In the genomic region with DNA sequence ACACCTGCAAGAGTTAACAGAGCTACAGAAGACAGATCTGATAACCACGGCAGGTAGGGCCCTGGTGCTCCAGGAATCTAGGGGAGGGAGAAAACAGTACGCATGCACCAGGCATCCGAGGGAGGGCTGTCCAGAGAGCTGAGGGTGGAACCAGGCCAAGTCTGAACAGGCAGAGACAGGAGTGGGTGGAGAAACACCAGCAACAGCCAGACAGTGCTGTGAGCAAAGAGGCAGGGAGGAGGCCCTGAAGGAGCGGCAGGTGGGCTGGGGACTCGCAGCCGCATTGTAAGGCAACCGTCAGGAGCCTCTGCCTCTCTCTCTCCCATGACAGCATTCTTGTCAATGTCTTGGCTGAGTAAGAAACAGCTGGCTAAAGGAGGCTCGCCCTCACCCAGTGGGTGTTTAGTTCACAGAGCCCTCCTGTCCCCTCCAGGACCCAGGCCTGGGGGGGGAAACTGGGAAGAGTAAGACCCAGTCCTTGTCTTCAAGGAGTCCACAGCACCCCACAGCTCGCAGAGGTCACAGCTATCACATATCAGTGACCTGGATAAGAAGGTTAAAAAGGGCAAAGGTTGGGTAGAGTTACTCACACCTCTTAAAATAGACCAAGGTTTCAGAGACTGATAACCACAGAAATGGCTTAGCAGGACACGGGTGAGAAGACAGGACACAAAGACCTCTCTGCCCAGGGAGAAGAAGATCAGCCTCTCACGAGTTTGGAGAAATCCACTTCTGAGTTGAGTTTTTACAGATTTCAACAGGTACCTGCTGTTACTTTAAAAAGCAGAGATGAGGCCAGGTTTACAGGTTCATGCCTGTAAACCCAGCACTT, we compare ENCODE assay signal across 8 cellular contexts. TPM values are rescaled to one million over a fixed set of nuclear protein-coding genes. Genes with fewer than 3 reads are reported as not detected.
DNase-seq lines count a peak whose midpoint lies in the region; ATAC-seq and TF ChIP-seq lines count a peak whose summit lies in the region.

No MANE protein-coding gene starts in this region.

- H3K9me3 ChIP-seq in KOPT-K1 (ENCODE audit: insufficient read depth, low read length, poor library complexity, severe bottlenecking) (no peaks in the 10 kb centered on the region), esophagus squamous epithelium (no peaks in the 10 kb centered on the region)

- peak overlapping the region; percentile 2 for H3K27ac Mint-ChIP-seq in activated CD4-positive, alpha-beta T cell treated with anti-CD3 and anti-CD28 coated beads for 36 hours
- H3K27ac Mint-ChIP-seq in naive thymus-derived CD8-positive, alpha-beta T cell = peak overlapping the region in 5 of 10 donors; percentile 14 to 81 (median 37)

- H3K36me3 Mint-ChIP-seq in activated CD4-positive, alpha-beta T cell treated with anti-CD3 and anti-CD28 coated beads for 36 hours (ENCODE audit: low read depth) = peaks cover 2% of the 10 kb centered on the region
- H3K36me3 Mint-ChIP-seq in naive thymus-derived CD8-positive, alpha-beta T cell = no peaks in the 10 kb centered on the region

- H3K9me3 Mint-ChIP-seq in activated CD4-positive, alpha-beta T cell treated with anti-CD3 and anti-CD28 coated beads for 36 hours (ENCODE audit: low read depth) = no peaks in the 10 kb centered on the region
- H3K9me3 Mint-ChIP-seq in naive thymus-derived CD8-positive, alpha-beta T cell = no peaks in the 10 kb centered on the region

- H3K27me3 Mint-ChIP-seq in activated CD4-positive, alpha-beta T cell treated with anti-CD3 and anti-CD28 coated beads for 36 hours = no peaks in the 10 kb centered on the region
- no peaks in the 10 kb centered on the region for H3K27me3 Mint-ChIP-seq in naive thymus-derived CD8-positive, alpha-beta T cell

- H3K27ac ChIP-seq in KOPT-K1 (ENCODE audit: low read depth, low read length, poor library complexity, severe bottlenecking) (peak overlapping the region; percentile 3), esophagus squamous epithelium (peak overlapping the region; percentile 62 to 83 (median 74))

- TF ChIP-seq CTCF in esophagus squamous epithelium (IDR thresholded peaks at IDR 0.05) = no peak

- intact Hi-C loops in activated CD4-positive, alpha-beta T cell treated with anti-CD3 and anti-CD28 coated beads for 36 hours (cut with DNase I, micrococcal nuclease) = no loop called here
- intact Hi-C loops in esophagus squamous epithelium (cut with DNase I) = no loop called here

- peak overlapping the region in 1 of 4 donors; percentile 26 for H3K4me3 ChIP-seq in esophagus squamous epithelium

- H3K27me3 ChIP-seq in esophagus squamous epithelium = no peaks in the 10 kb centered on the region

- no peaks in the 10 kb centered on the region for H3K36me3 ChIP-seq in KOPT-K1 (ENCODE audit: insufficient read depth, low read length)
- H3K36me3 ChIP-seq in esophagus squamous epithelium = no peaks in the 10 kb centered on the region

- WGBS in esophagus squamous epithelium, 2 donors = 21 to 25% methylated on average over 6 to 11 of the region's 11 CpGs

- TF ChIP-seq POLR2A in esophagus squamous epithelium (IDR thresholded peaks at IDR 0.05) = no peak

- DNase-seq in activated CD4-positive, alpha-beta T cell treated with anti-CD3 and anti-CD28 coated beads for 36 hours = peak; percentile 36
- no peak for DNase-seq in activated CD4-positive, alpha-beta T cell treated with anti-CD3 and anti-CD28 coated beads for 4 hours
- DNase-seq in H4 (ENCODE audit: low spot score) = peak; percentile 66
- DNase-seq in SHP77 (lab: John Stamatoyannopoulos, UW) = peak; percentile 68 to 75
- peak; percentile 3 for DNase-seq in esophagus squamous epithelium (lab: John Stamatoyannopoulos, UW)
- no peak for DNase-seq in naive thymus-derived CD8-positive, alpha-beta T cell
- DNase-seq in stimulated activated naive CD4-positive, alpha-beta T cell treated with Interleukin-2 at 50 U/mL for 16 hours (lab: John Stamatoyannopoulos, UW) = no peak

- H3K4me3 Mint-ChIP-seq in activated CD4-positive, alpha-beta T cell treated with anti-CD3 and anti-CD28 coated beads for 36 hours = no peak overlapping the region
- H3K4me3 Mint-ChIP-seq in naive thymus-derived CD8-positive, alpha-beta T cell = peak overlapping the region in 2 of 10 donors; percentile 41 to 46

- POLR2A ChIA-PET in activated CD4-positive, alpha-beta T cell treated with anti-CD3 and anti-CD28 coated beads for 36 hours (lab: Charles Lee) = no interaction called here
- POLR2A ChIA-PET in naive thymus-derived CD8-positive, alpha-beta T cell (lab: Charles Lee) = no interaction called here

- H3K4me1 Mint-ChIP-seq in activated CD4-positive, alpha-beta T cell treated with anti-CD3 and anti-CD28 coated beads for 36 hours = peaks cover 45% of the 10 kb centered on the region
- H3K4me1 Mint-ChIP-seq in naive thymus-derived CD8-positive, alpha-beta T cell = peaks cover 28 to 58% (median 31%) of the 10 kb centered on the region in 4 donors

- peak; percentile 61 for ATAC-seq in activated CD4-positive, alpha-beta T cell treated with anti-CD3 and anti-CD28 coated beads for 36 hours
- ATAC-seq in naive thymus-derived CD8-positive, alpha-beta T cell = peak; percentile 49 to 62

- peaks cover 14 to 83% (median 19%) of the 10 kb centered on the region in 3 donors for H3K4me1 ChIP-seq in esophagus squamous epithelium

- CTCF ChIA-PET in activated CD4-positive, alpha-beta T cell treated with anti-CD3 and anti-CD28 coated beads for 36 hours (lab: Charles Lee) = interaction anchor here (0.7 kb wide), 2 partner anchors 11 to 459 kb away, joined by 3 read pairs; a partner anchor contains a TSS

RNA-seq across cellular contexts. Expression of a gene that starts 10.5 kb away (rescaled TPM):
- 10 to 100 TPM; 17.1 to 17.2 TPM for total RNA-seq in activated CD4-positive, alpha-beta T cell treated with anti-CD3 and anti-CD28 coated beads for 36 hours
- 56.3 and 62.8 TPM in 2 replicates for total RNA-seq in H4 (2014; rRNA removed; shearing (Covaris generic))
- 100 to 1,000 TPM in 1 of 4 donors, 10 to 100 TPM in 3; 59.7 to 101 (median 73.8) TPM for total RNA-seq in esophagus squamous epithelium
- total RNA-seq in naive thymus-derived CD8-positive, alpha-beta T cell = 10 to 100 TPM in 1 of 2 experiments, 1 to 10 TPM in 1; 8.2 to 10.7 TPM
- polyA plus RNA-seq in naive thymus-derived CD8-positive, alpha-beta T cell = 1 to 10 TPM; 2.2 to 3.2 (median 2.3) TPM

Comparison
In these comparisons a context has a peak if more than half of its experiments do, and no peak if none do; other contexts are left out.
1. DNase-seq: peak in activated CD4-positive, alpha-beta T cell treated with anti-CD3 and anti-CD28 coated beads for 36 hours (single experiment), H4 (single experiment), SHP77 (2 of 2) and esophagus squamous epithelium (single experiment); none in activated CD4-positive, alpha-beta T cell treated with anti-CD3 and anti-CD28 coated beads for 4 hours (0 of 2), naive thymus-derived CD8-positive, alpha-beta T cell (0 of 10) and stimulated activated naive CD4-positive, alpha-beta T cell treated with Interleukin-2 at 50 U/mL for 16 hours (single experiment).